In the genomic region with DNA sequence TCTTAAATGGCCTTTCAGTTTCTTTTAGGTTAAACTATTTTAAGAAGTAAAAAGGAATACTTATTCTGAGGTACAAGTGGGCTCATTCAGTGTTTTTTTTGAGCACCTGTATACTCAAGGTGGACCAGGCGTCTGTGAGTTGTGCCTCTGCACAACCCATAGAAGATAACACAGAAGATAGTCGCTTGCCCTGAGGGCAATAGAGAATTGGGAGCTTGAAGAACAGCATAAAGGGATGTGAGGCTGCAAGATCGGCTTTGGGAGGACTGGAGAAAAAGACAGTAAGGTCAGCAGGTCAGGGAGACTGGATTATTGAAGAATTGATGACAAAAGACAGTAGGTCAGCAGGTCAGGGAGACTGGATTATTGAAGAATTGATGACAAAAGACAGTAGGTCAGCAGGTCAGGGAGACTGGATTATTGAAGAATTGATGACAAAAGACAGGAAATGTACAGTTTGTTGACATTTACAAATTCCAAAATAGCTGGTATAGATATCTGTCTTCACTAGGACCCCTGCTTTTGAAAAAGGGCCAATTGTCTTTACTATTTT, we compare ENCODE assay signal across 27 cellular contexts. TPM values are rescaled to one million over a fixed set of nuclear protein-coding genes. Genes with fewer than 3 reads are reported as not detected.
DNase-seq lines count a peak whose midpoint lies in the region; ATAC-seq and TF ChIP-seq lines count a peak whose summit lies in the region.
"Had no signal": no experiment of that assay in that cellular context is flagged by ENCODE, and none has a peak within 500 bp of the region (broad histone marks: within the 10 kb centered on the region; RNA-seq: fewer than 3 reads in every experiment).

No MANE protein-coding gene starts in this region.

- intact Hi-C loops in psoas muscle (cut with DNase I): no loop called here

- peak overlapping the region; percentile 1 for H3K4me3 ChIP-seq in ectodermal cell (ENCODE audit: insufficient read depth, low read depth, low read length)
- peak overlapping the region; percentile 6 for H3K4me3 ChIP-seq in psoas muscle
- H3K4me3 ChIP-seq: BLaER1 treated with 17β-estradiol and CSF1 and Interleukin-3, amounts not matched to agents 10 nM and 100 nM; hepatocyte; pancreas; Peyer's patch; testis had no signal

- no peak for TF ChIP-seq CTCF in psoas muscle (IDR thresholded peaks at IDR 0.05)

- H3K9me3 ChIP-seq in ectodermal cell (ENCODE audit: control insufficient read depth, low read length) (no peaks in the 10 kb centered on the region), psoas muscle (no peaks in the 10 kb centered on the region)
- H3K9me3 ChIP-seq: pancreas, Peyer's patch, testis had no signal

- WGBS in ectodermal cell, 2 experiments: 30 to 39% methylated on average over 3 of the region's 3 CpGs
- WGBS in psoas muscle, 3 donors: 81 to 83% (median 82%) methylated on average over 3 of the region's 3 CpGs

- ATAC-seq in psoas muscle: no peak
- ATAC-seq: esophagus mucosa; left lobe of liver; naive thymus-derived CD8-positive, alpha-beta T cell; pancreas; right cardiac atrium; T-cell had no signal

- no peaks in the 10 kb centered on the region for H3K36me3 ChIP-seq in ectodermal cell (ENCODE audit: control insufficient read depth, insufficient read depth, low read length)
- H3K36me3 ChIP-seq in psoas muscle (ENCODE audit: insufficient read depth in 1 of 2, low read depth in 1 of 2): no peaks in the 10 kb centered on the region
- H3K36me3 ChIP-seq: BLaER1 treated with 17β-estradiol and CSF1 and Interleukin-3, amounts not matched to agents 10 nM and 100 nM; pancreas; Peyer's patch had no signal

- H3K4me1 ChIP-seq in ectodermal cell (ENCODE audit: control insufficient read depth, insufficient read depth, low read length): peaks cover 37% of the 10 kb centered on the region
- H3K4me1 ChIP-seq in psoas muscle: no peaks in the 10 kb centered on the region
- H3K4me1 ChIP-seq: BLaER1 treated with 17β-estradiol and CSF1 and Interleukin-3, amounts not matched to agents 10 nM and 100 nM had no signal

- peak overlapping the region; percentile 11 for H3K27ac ChIP-seq in ectodermal cell (ENCODE audit: insufficient read depth, low read depth, low read length, poor library complexity, severe bottlenecking)
- no peak overlapping the region for H3K27ac ChIP-seq in psoas muscle
- H3K27ac ChIP-seq: BLaER1 treated with 17β-estradiol and CSF1 and Interleukin-3, amounts not matched to agents 10 nM and 100 nM; hepatocyte; pancreas; Peyer's patch had no signal

- DNase-seq in NCI-H510A treated with DMSO at 0.1 percent for 48 hours (lab: John Stamatoyannopoulos, UW) (peak; percentile 15), NCI-H510A (lab: John Stamatoyannopoulos, UW) (no peak), NCI-H69 (lab: John Stamatoyannopoulos, UW) (peak; percentile 73), psoas muscle (no peak), NCI-H187 (lab: John Stamatoyannopoulos, UW) (no peak)
- no peak for DNase-seq in stimulated activated CD4-positive, alpha-beta T cell treated with anti-CD3 and anti-CD28 coated beads, Interleukin-4, amount 100 ng/mL, for 4 hours
- DNase-seq: activated CD4-positive, alpha-beta T cell treated with anti-CD3 and anti-CD28 coated beads, Interleukin-2, amount 50 U/mL, for 48 hours; activated CD4-positive, CD25-positive, alpha-beta regulatory T cell; activated CD8-positive, alpha-beta memory T cell treated with anti-CD3 and anti-CD28 coated beads, Interleukin-2, amount 50 U/mL, for 48 hours; cerebellar nuclear complex; effector memory CD4-positive, alpha-beta T cell; naive thymus-derived CD8-positive, alpha-beta T cell; NCI-H1436 treated with DMSO at 0.1 percent for 48 hours; NCI-H2227 treated with DMSO at 0.1 percent for 48 hours; pancreas; Peyer's patch; right cardiac atrium; SIG-M5; stimulated activated CD4-positive, alpha-beta T cell treated with anti-CD3 and anti-CD28 coated beads, Interleukin-4, amount 100 ng/mL, for 24 hours; stimulated activated naive CD4-positive, alpha-beta T cell treated with Interleukin-2 at 50 U/mL for 16 hours; T-cell; testis had no signal

- H3K27me3 ChIP-seq in ectodermal cell (ENCODE audit: control insufficient read depth, insufficient read depth, low read length, poor library complexity, severe bottlenecking) (peaks cover 26% of the 10 kb centered on the region), psoas muscle (ENCODE audit: insufficient read depth in 3 of 3, low read length in 2 of 3) (peaks cover 0 to 28% (median 1%) of the 10 kb centered on the region in 3 donors)
- H3K27me3 ChIP-seq: BLaER1 treated with 17β-estradiol and CSF1 and Interleukin-3, amounts not matched to agents 10 nM and 100 nM; pancreas; Peyer's patch; testis had no signal

RNA-seq across cellular contexts. Expression of a gene that starts 3.1 kb away (rescaled TPM):
- polyA plus RNA-seq in ectodermal cell (2013, experiment 1 of 4): 147 TPM
- polyA plus RNA-seq in ectodermal cell (2013, experiment 2 of 4): 123 TPM
- polyA plus RNA-seq in ectodermal cell (2013, experiment 3 of 4): 102 TPM
- polyA plus RNA-seq in ectodermal cell (2013, experiment 4 of 4): 111 TPM
- total RNA-seq in psoas muscle: 10 to 100 TPM; 12.2 to 34.8 (median 22.4) TPM
- polyA plus RNA-seq in psoas muscle: 10 to 100 TPM in 2 of 3 donors, 1 to 10 TPM in 1; 9.4 to 10.3 (median 10.1) TPM
- total RNA-seq: naive thymus-derived CD8-positive, alpha-beta T cell had no signal

RNA-seq across cellular contexts. Expression of a gene that starts 54.4 kb away (rescaled TPM):
- polyA plus RNA-seq in ectodermal cell (2013, experiment 1 of 4): 166 TPM
- 122 TPM for polyA plus RNA-seq in ectodermal cell (2013, experiment 2 of 4)
- 88.9 TPM for polyA plus RNA-seq in ectodermal cell (2013, experiment 3 of 4)
- 94.1 TPM for polyA plus RNA-seq in ectodermal cell (2013, experiment 4 of 4)
- 1 to 10 TPM; 2.9 to 5.9 (median 4.0) TPM for total RNA-seq in psoas muscle
- polyA plus RNA-seq in psoas muscle: 1 to 10 TPM; 4.0 to 5.2 (median 4.9) TPM

Comparison
In these comparisons a context has a peak if more than half of its experiments do, and no peak if none do; other contexts are left out.
1. DNase-seq: peak in NCI-H510A treated with DMSO at 0.1 percent for 48 hours (single experiment) and NCI-H69 (single experiment); none in NCI-H510A (single experiment), psoas muscle (0 of 2), NCI-H187 (0 of 2) and stimulated activated CD4-positive, alpha-beta T cell treated with anti-CD3 and anti-CD28 coated beads, Interleukin-4, amount 100 ng/mL, for 4 hours (0 of 2).